ENCODE assay signal across 13 cellular contexts in genomic region chr16:53511403-53512280, GRCh38. TPM values are rescaled to one million over a fixed set of nuclear protein-coding genes. Genes with fewer than 3 reads are reported as not detected.
A peak's percentile ranks its signal among the peaks of the same experiment; 100 is the strongest.
DNase-seq lines count a peak whose midpoint lies in the region; ATAC-seq, FAIRE-seq and TF ChIP-seq lines count a peak whose summit lies in the region.
"Had no signal": no experiment of that assay in that cellular context is flagged by ENCODE, and none has a peak within 500 bp of the region (broad histone marks: within the 10 kb centered on the region; RNA-seq: fewer than 3 reads in every experiment).

No MANE protein-coding gene starts in this region.

- WGBS in A549 (ENCODE audit: missing lambda C conversion rate), result 57% methylated on average over 10 of the region's 12 CpGs
- 65% methylated on average over 2 of the region's 12 CpGs for WGBS in right lobe of liver (ENCODE audit: insufficient coverage, low coverage, low lambda C conversion rate, missing lambda C conversion rate)

- H3K4me2 ChIP-seq in A549, result peak overlapping the region; percentile 40; the same call in 2 of the 3 replicates

- H3K4me1 ChIP-seq in A549, result peaks cover 14% of the 10 kb centered on the region; the same call in 2 of the 3 replicates
- peaks cover 0 to 37% (median 18%) of the 10 kb centered on the region in 4 donors for H3K4me1 ChIP-seq in right lobe of liver
- peaks cover 2% of the 10 kb centered on the region; the same call in 1 of the 2 replicates for H3K4me1 ChIP-seq in BE2C

- peak in 1 of 2 experiments; percentile 32 for DNase-seq in A549 (ENCODE audit: low read depth in 1 of 2, low spot score in 1 of 2)
- peak; percentile 98 for DNase-seq in DMS53 (lab: John Stamatoyannopoulos, UW)
- peak; percentile 73 to 94 (median 92) for DNase-seq in right lobe of liver
- DNase-seq in GM19238 (ENCODE audit: insufficient read length, low spot score), result no peak
- no peak for DNase-seq in BE2C
- no peak for DNase-seq in stimulated activated CD4-positive, alpha-beta T cell treated with anti-CD3 and anti-CD28 coated beads, Interleukin-15, amount 100 ng/mL, for 24 hours
- DNase-seq: naive thymus-derived CD4-positive, alpha-beta T cell; NCI-H1694; T-helper 2 cell had no signal

- no peak for TF ChIP-seq CTCF in A549 (IDR thresholded peaks at IDR 0.05)
- no peak for TF ChIP-seq CTCF in VCaP (conservative IDR thresholded peaks at IDR 0.05)
- peak in 3 of 4 donors; percentile 10 to 34 (median 11) for TF ChIP-seq CTCF in right lobe of liver (IDR thresholded peaks at IDR 0.05)
- no peak for TF ChIP-seq CTCF in BE2C (IDR thresholded peaks at IDR 0.05; ENCODE audit: low read depth, low read length)

- H3K27ac ChIP-seq in A549, result no peak overlapping the region
- H3K27ac ChIP-seq in VCaP, result peak overlapping the region; percentile 55
- peak overlapping the region; percentile 64 to 96 (median 96) for H3K27ac ChIP-seq in right lobe of liver

- CTCF ChIA-PET in A549 (lab: Yijun Ruan, JAX), result interaction anchor here (0.7 to 1.6 kb wide), 2 partner anchors 19 to 172 kb away, joined by 3 to 5 read pairs; no protein-coding TSS in a partner anchor

- peak; percentile 42 to 62; a peak in 5 of 6 replicates for ATAC-seq in A549
- peak; percentile 74 to 83 (median 78) for ATAC-seq in right lobe of liver
- no peak for ATAC-seq in HG03159 (IDR thresholded peaks at IDR 0.05; ENCODE audit: unreplicated experiment)
- ATAC-seq: naive thymus-derived CD4-positive, alpha-beta T cell had no signal

- POLR2A ChIA-PET in A549 (lab: Yijun Ruan, JAX), result no interaction called here

- no peak for TF ChIP-seq EP300 in A549 (IDR thresholded peaks at IDR 0.05)

- H3K27me3 ChIP-seq in right lobe of liver, result no peaks in the 10 kb centered on the region
- no peaks in the 10 kb centered on the region for H3K27me3 ChIP-seq in BE2C

- H3K4me3 ChIP-seq in A549, result no peak overlapping the region
- H3K4me3 ChIP-seq in right lobe of liver, result peak overlapping the region in 2 of 3 donors; percentile 25 to 32
- H3K4me3 ChIP-seq in BE2C (ENCODE audit: low read depth, low read length), result no peak overlapping the region

- no peak for TF ChIP-seq RAD21 in A549 (conservative IDR thresholded peaks at IDR 0.05 in 1 of 2, IDR thresholded peaks at IDR 0.05 in 1 of 2)

- intact Hi-C loops in right lobe of liver (cut with DNase I), result no loop called here

- no peak for FAIRE-seq in A549 (lab: Jason Lieb, UNC)
- FAIRE-seq: astrocyte, HTR-8/SVneo had no signal

- H3K36me3 ChIP-seq in right lobe of liver, result no peaks in the 10 kb centered on the region
- H3K36me3 ChIP-seq in BE2C, result no peaks in the 10 kb centered on the region

- H3K9me3 ChIP-seq in A549, result no peaks in the 10 kb centered on the region
- H3K9me3 ChIP-seq in right lobe of liver, result no peaks in the 10 kb centered on the region
- no peaks in the 10 kb centered on the region for H3K9me3 ChIP-seq in BE2C

- TF ChIP-seq POLR2A in A549 (IDR thresholded peaks at IDR 0.05; ENCODE audit: low read length) (no peak), right lobe of liver (IDR thresholded peaks at IDR 0.05) (peak; percentile 81)

TF ChIP-seq in A549, 52 proteins besides CTCF, POLR2A, EP300 and RAD21:
- TF ChIP-seq SMC3 (IDR thresholded peaks at IDR 0.05), result no peak
- TF ChIP-seq, protein P1, sequence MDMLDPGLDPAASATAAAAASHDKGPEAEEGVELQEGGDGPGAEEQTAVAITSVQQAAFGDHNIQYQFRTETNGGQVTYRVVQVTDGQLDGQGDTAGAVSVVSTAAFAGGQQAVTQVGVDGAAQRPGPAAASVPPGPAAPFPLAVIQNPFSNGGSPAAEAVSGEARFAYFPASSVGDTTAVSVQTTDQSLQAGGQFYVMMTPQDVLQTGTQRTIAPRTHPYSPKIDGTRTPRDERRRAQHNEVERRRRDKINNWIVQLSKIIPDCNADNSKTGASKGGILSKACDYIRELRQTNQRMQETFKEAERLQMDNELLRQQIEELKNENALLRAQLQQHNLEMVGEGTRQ (IDR thresholded peaks at IDR 0.05), result peak; percentile 31; the same call in 1 of the 2 replicates

RNA-seq across cellular contexts. Expression of gene AKTIP, which starts 8.6 kb away (rescaled TPM):
- polyA plus RNA-seq in A549 (2011; rRNA removed) (48.4 and 58.4 TPM in 2 replicates), A549 (2017; fragmentation: RNase III; extraction: RNeasy Plus Mini Kit Qiagen cat#74134 plus additional on column Dnase treatment) (20.8 to 21.3 TPM (median 21.0 TPM) in 3 replicates)
- polyA plus RNA-seq in A549 (2012; cell fraction: cytosol; rRNA removed), result 13.8 and 16.2 TPM in 2 replicates
- polyA plus RNA-seq in A549 (2012; cell fraction: nucleus; rRNA removed), result 10.1 and 13.8 TPM in 2 replicates
- 23.3 and 34.3 TPM in 2 replicates for polyA minus RNA-seq in A549 (2011; rRNA and poly(A)+ RNA removed)
- total RNA-seq in right lobe of liver, result 10 to 100 TPM; 23.3 to 42.4 (median 26.5) TPM
- 16.2 TPM for polyA plus RNA-seq in BE2C (2012; ENCODE audit: insufficient read depth, insufficient read length, low read depth)

Comparison
In these comparisons a context has a peak if more than half of its experiments do, and no peak if none do; other contexts are left out.
1. DNase-seq: peak in DMS53 (single experiment) and right lobe of liver (3 of 3); none in GM19238 (single experiment), BE2C (single experiment) and stimulated activated CD4-positive, alpha-beta T cell treated with anti-CD3 and anti-CD28 coated beads, Interleukin-15, amount 100 ng/mL, for 24 hours (single experiment).
2. H3K27ac ChIP-seq: peak in VCaP (single experiment) and right lobe of liver (3 of 3); none in A549 (0 of 2).
3. H3K4me3 ChIP-seq: peak in right lobe of liver (2 of 3); none in A549 (single experiment) and BE2C (single experiment).
4. CTCF ChIP-seq: peak in right lobe of liver (3 of 4); none in A549 (single experiment), VCaP (single experiment) and BE2C (single experiment).